In genomic region chr1:170194451-170194850, GRCh38 we compare ENCODE assay signal across 32 cellular contexts. TPM values are rescaled to one million over a fixed set of nuclear protein-coding genes. Genes with fewer than 3 reads are reported as not detected.
"Had no signal": no experiment of that assay in that cellular context is flagged by ENCODE, and none has a peak within 500 bp of the region (broad histone marks: within the 10 kb centered on the region; RNA-seq: fewer than 3 reads in every experiment).

No MANE protein-coding gene starts in this region.

- ATAC-seq: foreskin keratinocyte; gastroesophageal sphincter; heart left ventricle; left lobe of liver; mucosa of descending colon; natural killer cell treated with Interleukin-12 subunit alpha and Interleukin-12 subunit beta and Interleukin-15 and Interleukin-18, amount 100 ng/mL, for 72 hours; sciatic nerve; stimulated activated effector memory CD8-positive, alpha-beta T cell treated with anti-CD3 and anti-CD28 coated beads, Interleukin-12 subunit alpha, Interleukin-12 subunit beta, amount 100 ng/mL, for 72 hours had no signal

- DNase-seq: dermis blood vessel endothelial cell; effector memory CD4-positive, alpha-beta T cell; erythroblast; esophagus squamous epithelium; foreskin keratinocyte; heart left ventricle; kidney; mucosa of descending colon; naive B cell; stimulated activated CD4-positive, alpha-beta T cell treated with anti-CD3 and anti-CD28 coated beads, Interleukin-2, amount 100 ng/mL, for 24 hours; stimulated activated CD4-positive, alpha-beta T cell treated with anti-CD3 and anti-CD28 coated beads, Interleukin-4, amount 100 ng/mL, for 24 hours; stimulated activated naive CD4-positive, alpha-beta T cell treated with Interleukin-2 at 50 U/mL for 16 hours; stomach; substantia nigra; testis; tibial artery; upper lobe of left lung had no signal

- H3K4me3 ChIP-seq: coronary artery, esophagus squamous epithelium, gastroesophageal sphincter, heart left ventricle, hepatocyte, lung, mucosa of descending colon, prostate gland, right atrium auricular region, stomach, testis, tibial artery, upper lobe of left lung had no signal

- H3K27me3 ChIP-seq: esophagus squamous epithelium, gastroesophageal sphincter, heart left ventricle, hepatocyte, neutrophil, right atrium auricular region, stomach, testis, tibial artery, upper lobe of left lung had no signal

- H3K27ac ChIP-seq: coronary artery, esophagus squamous epithelium, foreskin keratinocyte, gastroesophageal sphincter, heart left ventricle, hepatocyte, neutrophil, prostate gland, right atrium auricular region, stomach, testis, tibial artery, upper lobe of left lung had no signal

- H3K36me3 ChIP-seq: esophagus squamous epithelium, gastroesophageal sphincter, heart left ventricle, neutrophil, prostate gland, right atrium auricular region, stomach, tibial artery, upper lobe of left lung had no signal

- H3K4me1 ChIP-seq: esophagus squamous epithelium, foreskin keratinocyte, gastroesophageal sphincter, prostate gland, right atrium auricular region, stomach, testis, upper lobe of left lung had no signal

- H2AFZ ChIP-seq: hepatocyte had no signal

- H3K4me2 ChIP-seq: hepatocyte had no signal

- H3K9me3 ChIP-seq: esophagus squamous epithelium, mucosa of descending colon, neutrophil, prostate gland, testis had no signal

- H3K79me2 ChIP-seq: hepatocyte had no signal

RNA-seq across cellular contexts. Expression of gene NTMT2, which starts 48.7 kb away (rescaled TPM):
- total RNA-seq: dermis blood vessel endothelial cell; esophagus squamous epithelium; foreskin keratinocyte; gastroesophageal sphincter; hepatocyte; kidney; left lobe of liver; liver; lung; mesothelial cell of epicardium; mucosa of descending colon; natural killer cell treated with Interleukin-12 subunit alpha and Interleukin-12 subunit beta and Interleukin-15 and Interleukin-18, amount 100 ng/mL, for 72 hours; neural crest cell; osteocyte; prostate gland; sciatic nerve; stomach; upper lobe of left lung had no signal
- polyA plus RNA-seq: foreskin keratinocyte, hepatocyte, liver, lung, stomach had no signal
